Comparison of ENCODE assay signal across 8 cellular contexts in genomic region chr5:108003178-108003577, GRCh38.
DNase-seq lines count a peak whose midpoint lies in the region; ATAC-seq, FAIRE-seq and TF ChIP-seq lines count a peak whose summit lies in the region.

No MANE protein-coding gene starts in this region.

- no peaks in the 10 kb centered on the region for H3F3A ChIP-seq in PC-9 (ENCODE audit: insufficient read depth, low read depth)

- H3K4me3 ChIP-seq in right atrium auricular region (peak overlapping the region in 1 of 2 donors; percentile 4), PC-9 (no peak overlapping the region), skeletal muscle satellite cell (ENCODE audit: low read length) (peak overlapping the region; percentile 48)

- H3K27ac ChIP-seq in right atrium auricular region (no peak overlapping the region), PC-9 (no peak overlapping the region)

- peak; percentile 32 for ATAC-seq in left ventricle myocardium superior
- peak; percentile 94 for ATAC-seq in HG02763 (IDR thresholded peaks at IDR 0.05; ENCODE audit: unreplicated experiment)

- H3K79me2 ChIP-seq in PC-9 (ENCODE audit: low read depth), result no peaks in the 10 kb centered on the region

- TF ChIP-seq CTCF in right atrium auricular region (IDR thresholded peaks at IDR 0.05) (no peak), PC-9 (conservative IDR thresholded peaks at IDR 0.05) (no peak), D721Med (IDR thresholded peaks at IDR 0.05; ENCODE audit: insufficient read depth, missing control alignments) (no peak)

- H3K9me2 ChIP-seq in PC-9 (ENCODE audit: insufficient read depth), result 0 out of 2 replicates have a peak, but pooled peaks cover 3% of the 10 kb centered on the region

- H4K20me1 ChIP-seq in PC-9 (ENCODE audit: insufficient read depth), result no peaks in the 10 kb centered on the region

- H3K9ac ChIP-seq in skeletal muscle satellite cell (ENCODE audit: low read depth, low read length), result peak overlapping the region; percentile 32

- H3K4me2 ChIP-seq in PC-9 (peak overlapping the region; percentile 32), skeletal muscle satellite cell (ENCODE audit: low read length) (peak overlapping the region; percentile 75)

- no peak overlapping the region for H2AFZ ChIP-seq in PC-9

- DNase-seq in left ventricle myocardium superior, result no peak
- no peak for DNase-seq in right atrium auricular region (ENCODE audit: low spot score)
- no peak for DNase-seq in PC-9
- peak; percentile 31 for DNase-seq in fibroblast of gingiva (ENCODE audit: low read depth)
- no peak for DNase-seq in NCI-H1417 treated with DMSO at 0.1 percent for 48 hours (lab: John Stamatoyannopoulos, UW)
- no peak for DNase-seq in D721Med (ENCODE audit: insufficient read length, low spot score)

- no peaks in the 10 kb centered on the region for H3K4me1 ChIP-seq in right atrium auricular region
- H3K4me1 ChIP-seq in PC-9 (replicated peaks; ENCODE audit: insufficient read depth), result no peaks in the 10 kb centered on the region
- H3K4me1 ChIP-seq in skeletal muscle satellite cell (ENCODE audit: control insufficient read depth, insufficient read depth, low read length), result no peaks in the 10 kb centered on the region

- H3K36me3 ChIP-seq in right atrium auricular region (no peaks in the 10 kb centered on the region), PC-9 (ENCODE audit: low read depth) (no peaks in the 10 kb centered on the region), skeletal muscle satellite cell (ENCODE audit: insufficient read depth, low read length) (no peaks in the 10 kb centered on the region)

- POLR2A ChIA-PET in PC-9 (lab: Charles Lee; ENCODE audit: unreplicated experiment), result no interaction called here

- no peak for FAIRE-seq in D721Med (lab: Jason Lieb, UNC)

- H3K27me3 ChIP-seq in right atrium auricular region, result no peaks in the 10 kb centered on the region
- H3K27me3 ChIP-seq in PC-9 (ENCODE audit: insufficient read depth, low read depth), result no peaks in the 10 kb centered on the region
- H3K27me3 ChIP-seq in skeletal muscle satellite cell (ENCODE audit: control insufficient read depth, insufficient read depth, low read length), result no peaks in the 10 kb centered on the region

- CTCF ChIA-PET in PC-9 (lab: Charles Lee), result no interaction called here

- BruUV-seq in PC-9 (replicated peaks; lab: Mats Ljungman, UMichigan), result no TSS peak

- intact Hi-C loops in left ventricle myocardium superior (cut with micrococcal nuclease) (no loop called here), PC-9 (cut with micrococcal nuclease; ENCODE audit: unreplicated experiment) (no loop called here)

- H3K9me3 ChIP-seq in right atrium auricular region (no peaks in the 10 kb centered on the region), PC-9 (ENCODE audit: insufficient read depth, low read depth) (no peaks in the 10 kb centered on the region), skeletal muscle satellite cell (replicated peaks; ENCODE audit: low read length) (no peaks in the 10 kb centered on the region)
